Comparison of ENCODE assay signal across 1 cellular context in genomic region chr19:6087074-6087506, GRCh38.
TF ChIP-seq lines count a peak whose summit lies in the region.

No MANE protein-coding gene starts in this region.

TF ChIP-seq in K562, 482 proteins besides CTCF, POLR2A, EP300 and RAD21 (continued from another document):
- TF ChIP-seq THAP12 (CRISPR knock-in tag; IDR thresholded peaks at IDR 0.05) = no peak
